ENCODE assay signal across 18 cellular contexts in the genomic region with DNA sequence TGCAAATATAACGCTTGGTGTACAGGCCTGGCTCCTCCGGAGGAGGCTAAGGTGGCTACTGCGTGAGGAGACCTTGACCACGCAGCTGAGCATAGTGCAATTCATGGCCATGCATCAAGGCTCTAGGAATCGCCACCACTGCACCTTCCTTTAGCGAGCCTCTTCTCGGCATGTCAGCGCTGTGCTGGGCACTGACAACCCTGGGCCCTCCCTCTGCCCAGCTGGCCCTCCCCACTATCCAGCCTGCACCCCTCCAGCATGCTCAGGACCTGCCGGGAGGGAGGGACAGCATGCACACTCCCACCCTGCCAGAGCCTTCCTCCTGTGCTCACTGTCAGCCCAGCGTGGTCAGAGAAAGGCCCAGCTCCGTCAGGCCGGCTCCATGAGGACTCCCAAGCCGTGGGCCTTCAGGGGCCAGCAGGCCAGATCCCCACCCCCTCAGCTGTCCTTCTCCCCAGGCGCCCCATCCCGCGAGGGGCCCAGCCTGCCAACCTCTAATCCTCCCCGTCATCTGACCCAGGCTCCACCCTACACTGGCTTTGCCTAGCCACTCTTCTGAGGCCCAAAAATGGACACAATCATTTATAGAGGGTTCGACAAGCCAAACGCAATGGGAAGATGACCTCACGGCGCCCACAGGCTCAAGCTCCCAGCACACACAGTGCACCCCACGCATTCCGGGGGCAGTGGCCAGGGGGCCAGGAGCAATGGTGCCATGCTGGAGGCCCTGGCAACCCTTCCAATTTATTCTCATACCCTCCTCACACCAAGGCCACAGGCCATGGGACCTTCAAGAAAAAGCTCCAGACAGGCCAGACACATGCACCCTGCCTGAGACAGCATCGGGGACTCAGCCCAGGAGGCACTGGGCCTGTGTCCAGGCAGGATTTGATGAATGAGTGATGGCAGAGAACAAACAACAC. TPM values are rescaled to one million over a fixed set of nuclear protein-coding genes. Genes with fewer than 3 reads are reported as not detected.
A peak's percentile ranks its signal among the peaks of the same experiment; 100 is the strongest.
DNase-seq lines count a peak whose midpoint lies in the region; FAIRE-seq and TF ChIP-seq lines count a peak whose summit lies in the region.
"Had no signal": no experiment of that assay in that cellular context is flagged by ENCODE, and none has a peak within 500 bp of the region (broad histone marks: within the 10 kb centered on the region; RNA-seq: fewer than 3 reads in every experiment).

No MANE protein-coding gene starts in this region.

- H3K4me3 ChIP-seq in tibial nerve = no peak overlapping the region
- H3K4me3 ChIP-seq: A549, heart right ventricle had no signal

- TF ChIP-seq POLR2A in tibial nerve (IDR thresholded peaks at IDR 0.05) = no peak

- peak in 1 of 2 donors; percentile 10 for TF ChIP-seq EP300 in tibial nerve (IDR thresholded peaks at IDR 0.05)

- no peaks in the 10 kb centered on the region for H3K36me3 ChIP-seq in tibial nerve
- H3K36me3 ChIP-seq: heart right ventricle had no signal

- H3K9me3 Mint-ChIP-seq in activated T-cell treated with anti-CD3 and anti-CD28 coated beads, Interleukin-2, amount 50 U/mL, for 24 hours = no peaks in the 10 kb centered on the region
- H3K9me3 Mint-ChIP-seq in activated CD4-positive, alpha-beta T cell treated with anti-CD3 and anti-CD28 coated beads, Interleukin-2, amount 10 ng/mL, durations not matched to agents 24 days and 14 days = no peaks in the 10 kb centered on the region
- H3K9me3 Mint-ChIP-seq: memory B cell had no signal

- H3K27me3 ChIP-seq in tibial nerve = no peaks in the 10 kb centered on the region

- no peak for FAIRE-seq in frontal cortex (lab: Jason Lieb, UNC)
- FAIRE-seq: A549, HTR-8/SVneo, small intestine had no signal

- H3K27me3 Mint-ChIP-seq in activated T-cell treated with anti-CD3 and anti-CD28 coated beads, Interleukin-2, amount 50 U/mL, for 24 hours = peaks cover 18% of the 10 kb centered on the region
- peaks cover 18% of the 10 kb centered on the region for H3K27me3 Mint-ChIP-seq in activated CD4-positive, alpha-beta T cell treated with anti-CD3 and anti-CD28 coated beads, Interleukin-2, amount 10 ng/mL, durations not matched to agents 24 days and 14 days
- H3K27me3 Mint-ChIP-seq: memory B cell had no signal

- peaks cover 5% of the 10 kb centered on the region for H3K4me1 Mint-ChIP-seq in activated T-cell treated with anti-CD3 and anti-CD28 coated beads, Interleukin-2, amount 50 U/mL, for 24 hours (ENCODE audit: low read depth)
- peaks cover 6% of the 10 kb centered on the region for H3K4me1 Mint-ChIP-seq in activated CD4-positive, alpha-beta T cell treated with anti-CD3 and anti-CD28 coated beads, Interleukin-2, amount 10 ng/mL, durations not matched to agents 24 days and 14 days
- H3K4me1 Mint-ChIP-seq: memory B cell had no signal

- TF ChIP-seq CTCF in tibial nerve (IDR thresholded peaks at IDR 0.05) = no peak

- no peaks in the 10 kb centered on the region for H3K36me3 Mint-ChIP-seq in activated T-cell treated with anti-CD3 and anti-CD28 coated beads, Interleukin-2, amount 50 U/mL, for 24 hours (ENCODE audit: low read depth)
- no peaks in the 10 kb centered on the region for H3K36me3 Mint-ChIP-seq in activated CD4-positive, alpha-beta T cell treated with anti-CD3 and anti-CD28 coated beads, Interleukin-2, amount 10 ng/mL, durations not matched to agents 24 days and 14 days (ENCODE audit: low read depth)
- H3K36me3 Mint-ChIP-seq: memory B cell had no signal

- H3K4me1 ChIP-seq in tibial nerve = peaks cover 0 to 67% (median 32%) of the 10 kb centered on the region in 4 donors

- no peak overlapping the region for H3K4me3 Mint-ChIP-seq in activated T-cell treated with anti-CD3 and anti-CD28 coated beads, Interleukin-2, amount 50 U/mL, for 24 hours
- no peak overlapping the region for H3K4me3 Mint-ChIP-seq in activated CD4-positive, alpha-beta T cell treated with anti-CD3 and anti-CD28 coated beads, Interleukin-2, amount 10 ng/mL, durations not matched to agents 24 days and 14 days
- H3K4me3 Mint-ChIP-seq: memory B cell had no signal

- no peaks in the 10 kb centered on the region for H3K9me3 ChIP-seq in tibial nerve
- H3K9me3 ChIP-seq: A549, heart right ventricle had no signal

- peak overlapping the region; percentile 17 to 93 (median 87) for H3K27ac ChIP-seq in tibial nerve
- H3K27ac ChIP-seq: heart right ventricle had no signal

- intact Hi-C loops in activated CD4-positive, alpha-beta T cell treated with anti-CD3 and anti-CD28 coated beads, Interleukin-2, amount 10 ng/mL, durations not matched to agents 24 days and 14 days (cut with micrococcal nuclease) = no loop called here

- DNase-seq in activated T-cell treated with anti-CD3 and anti-CD28 coated beads, Interleukin-2, amount 50 U/mL, for 1 hour = peak; percentile 13
- no peak for DNase-seq in activated T-cell treated with anti-CD3 and anti-CD28 coated beads, Interleukin-2, amount 50 U/mL, for 24 hours
- peak; percentile 23 to 53 for DNase-seq in frontal cortex (ENCODE audit: low spot score in 2 of 2)
- DNase-seq in occipital lobe (lab: John Stamatoyannopoulos, UW) = peak; percentile 55
- no peak for DNase-seq in tibial nerve (ENCODE audit: low spot score in 2 of 2)
- DNase-seq in activated CD4-positive, alpha-beta T cell treated with anti-CD3 and anti-CD28 coated beads, Interleukin-2, amount 10 ng/mL, durations not matched to agents 24 days and 14 days = no peak
- DNase-seq in NCI-H524 (lab: John Stamatoyannopoulos, UW) = no peak
- no peak for DNase-seq in GM19238 (ENCODE audit: insufficient read length, low spot score)
- DNase-seq: DMS 273 treated with DMSO at 0.1 percent for 48 hours, GOT3, heart right ventricle, NCI-H1092 treated with DMSO at 0.1 percent for 48 hours, NCI-H524 treated with DMSO at 0.1 percent for 48 hours, SHP77, small intestine had no signal

- H3K27ac Mint-ChIP-seq in activated T-cell treated with anti-CD3 and anti-CD28 coated beads, Interleukin-2, amount 50 U/mL, for 24 hours = no peak overlapping the region
- no peak overlapping the region for H3K27ac Mint-ChIP-seq in activated CD4-positive, alpha-beta T cell treated with anti-CD3 and anti-CD28 coated beads, Interleukin-2, amount 10 ng/mL, durations not matched to agents 24 days and 14 days
- H3K27ac Mint-ChIP-seq: memory B cell had no signal

- 55 to 67% methylated on average over 23 to 24 of the region's 24 CpGs for WGBS in tibial nerve, 2 donors

RNA-seq across cellular contexts. Expression of gene BIN1, which starts 3.5 kb away (rescaled TPM):
- total RNA-seq in frontal cortex = 57.5 TPM
- total RNA-seq in occipital lobe = 45.2 TPM
- 100 to 1,000 TPM in 2 of 4 donors, 10 to 100 TPM in 2; 95.7 to 146 (median 98.8) TPM for total RNA-seq in tibial nerve
- total RNA-seq in activated CD4-positive, alpha-beta T cell treated with anti-CD3 and anti-CD28 coated beads, Interleukin-2, amount 10 ng/mL, durations not matched to agents 24 days and 14 days = 38.3 and 39.7 TPM in 2 replicates

Comparison
In these comparisons a context has a peak if more than half of its experiments do, and no peak if none do; other contexts are left out.
1. DNase-seq: peak in activated T-cell treated with anti-CD3 and anti-CD28 coated beads, Interleukin-2, amount 50 U/mL, for 1 hour (single experiment), frontal cortex (2 of 2) and occipital lobe (single experiment); none in activated T-cell treated with anti-CD3 and anti-CD28 coated beads, Interleukin-2, amount 50 U/mL, for 24 hours (single experiment), tibial nerve (0 of 2), activated CD4-positive, alpha-beta T cell treated with anti-CD3 and anti-CD28 coated beads, Interleukin-2, amount 10 ng/mL, durations not matched to agents 24 days and 14 days (single experiment), NCI-H524 (0 of 2) and GM19238 (single experiment).